Comparison of ENCODE assay signal across 8 cellular contexts in the genomic region with DNA sequence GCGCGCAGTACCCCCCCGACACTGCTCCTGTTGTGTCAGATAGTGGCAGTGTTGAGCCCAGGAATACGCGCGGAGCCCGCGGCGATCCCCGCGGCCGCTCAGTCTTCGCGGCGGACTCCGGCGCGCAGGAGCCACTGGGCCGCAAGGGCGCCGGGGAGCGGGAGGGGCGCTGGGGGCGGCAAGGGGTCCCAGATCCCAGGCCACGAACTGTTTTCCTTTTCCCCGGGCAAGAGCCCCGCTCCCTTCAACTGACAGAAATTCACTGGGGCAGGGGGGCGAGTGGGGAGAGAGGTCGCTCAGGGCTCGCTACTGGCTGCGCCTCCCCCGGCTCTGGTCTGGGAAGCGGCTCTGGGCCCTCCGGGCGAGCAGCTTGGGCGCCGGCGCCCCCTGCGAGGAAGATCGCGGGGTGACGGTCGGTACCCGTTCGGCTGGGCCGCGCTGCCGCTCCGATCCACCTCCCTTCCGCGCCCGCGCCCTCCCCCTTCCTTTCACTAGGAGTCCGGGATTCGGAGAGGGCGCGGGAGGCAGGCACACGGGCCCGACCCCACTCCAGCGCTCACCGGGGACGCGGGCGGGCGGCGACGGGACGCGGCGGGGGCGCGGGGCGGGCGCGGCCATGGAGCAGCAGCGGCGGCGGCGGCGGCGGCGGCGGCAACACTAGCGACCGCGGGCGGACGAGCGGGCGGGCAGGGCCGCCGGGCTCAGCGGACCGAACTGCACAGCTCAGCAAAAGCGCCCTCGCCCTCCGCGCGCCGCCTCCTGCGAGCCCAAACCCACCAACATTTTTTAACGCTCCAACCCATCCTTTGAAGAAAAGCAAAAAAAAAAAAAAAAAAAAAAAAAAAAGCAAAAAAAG. TPM values are rescaled to one million over a fixed set of nuclear protein-coding genes. Genes with fewer than 3 reads are reported as not detected.
A peak's percentile ranks its signal among the peaks of the same experiment; 100 is the strongest.
DNase-seq lines count a peak whose midpoint lies in the region; ATAC-seq and TF ChIP-seq lines count a peak whose summit lies in the region.

No MANE protein-coding gene starts in this region.

- no peaks in the 10 kb centered on the region for H3K9me3 ChIP-seq in MM.1S (replicated peaks; ENCODE audit: insufficient read depth, low read length)
- H3K9me3 ChIP-seq in trophoblast cell (ENCODE audit: insufficient read depth, low read depth, low read length) = no peaks in the 10 kb centered on the region
- no peaks in the 10 kb centered on the region for H3K9me3 ChIP-seq in upper lobe of left lung

- no peaks in the 10 kb centered on the region for H4K20me1 ChIP-seq in MM.1S (ENCODE audit: insufficient read depth, low read length)

- peak overlapping the region; percentile 80 for H4K8ac ChIP-seq in trophoblast cell (ENCODE audit: low read depth, low read length)

- H4K12ac ChIP-seq in trophoblast cell (ENCODE audit: low read depth, low read length) = peak overlapping the region; percentile 81

- H3K27me3 ChIP-seq in MM.1S (replicated peaks; ENCODE audit: insufficient read depth, low read length) (no peaks in the 10 kb centered on the region), trophoblast cell (ENCODE audit: insufficient read depth, low read length) (no peaks in the 10 kb centered on the region), upper lobe of left lung (peaks cover 0 to 5% (median 0%) of the 10 kb centered on the region in 4 donors)

- H4K91ac ChIP-seq in trophoblast cell (ENCODE audit: low read depth, low read length) = peak overlapping the region; percentile 72

- H3K36me3 ChIP-seq in MM.1S (replicated peaks; ENCODE audit: insufficient read depth, low read length) (no peaks in the 10 kb centered on the region), trophoblast cell (ENCODE audit: control insufficient read depth in 1 of 2, insufficient read depth in 2 of 2, low read length in 2 of 2) (no peaks in the 10 kb centered on the region), upper lobe of left lung (no peaks in the 10 kb centered on the region)

- H2BK120ac ChIP-seq in trophoblast cell (ENCODE audit: insufficient read depth, low read length, poor library complexity) = peak overlapping the region; percentile 63

- TF ChIP-seq CTCF in GM10248 (IDR thresholded peaks at IDR 0.05; ENCODE audit: control extremely low read depth, extremely low read depth, low read depth, missing control alignments) (peak; percentile 83), MM.1S (IDR thresholded peaks at IDR 0.05; ENCODE audit: low read length) (peak; percentile 63), upper lobe of left lung (IDR thresholded peaks at IDR 0.05) (peak; percentile 52 to 75 (median 68))

- POLR2A ChIA-PET in GM10248 (lab: Yijun Ruan, JAX) = interaction anchor here (0.6 to 1.2 kb wide), 2 partner anchors 81 to 116 kb away, joined by 3 to 4 read pairs; no protein-coding TSS in a partner anchor

- peak; percentile 92 to 97 for ATAC-seq in upper lobe of left lung (ENCODE audit: low FRiP score in 2 of 2)

- peak overlapping the region; percentile 69 for H3K14ac ChIP-seq in trophoblast cell (ENCODE audit: low read length)

- peak overlapping the region; percentile 71 for H3K4ac ChIP-seq in trophoblast cell (ENCODE audit: low read depth, low read length)

- TF ChIP-seq POLR2A in upper lobe of left lung (IDR thresholded peaks at IDR 0.05) = peak in 3 of 4 donors; percentile 54 to 80 (median 70)

- no CpG with 5 or more reads among the region's 102 CpGs for WGBS in trophoblast cell (ENCODE audit: extremely low coverage, insufficient coverage, insufficient read length)
- 0 to 1% methylated on average over 22 to 84 of the region's 102 CpGs for WGBS in upper lobe of left lung, 2 donors

- peaks cover 17% of the 10 kb centered on the region for H3K4me1 ChIP-seq in MM.1S (ENCODE audit: low read length)
- H3K4me1 ChIP-seq in trophoblast cell (ENCODE audit: control insufficient read depth in 1 of 2, insufficient read depth in 2 of 2, low read length in 2 of 2) = peaks cover 8 to 14% of the 10 kb centered on the region in 2 experiments
- peaks cover 3 to 37% (median 24%) of the 10 kb centered on the region in 4 donors for H3K4me1 ChIP-seq in upper lobe of left lung

- H2BK12ac ChIP-seq in trophoblast cell (ENCODE audit: low read length) = peak overlapping the region; percentile 59

- H3K79me1 ChIP-seq in trophoblast cell (ENCODE audit: low read length) = peaks cover 17% of the 10 kb centered on the region

- peak overlapping the region; percentile 76 for H3K4me3 ChIP-seq in MM.1S (ENCODE audit: low read length)
- peak overlapping the region; percentile 87 for H3K4me3 ChIP-seq in trophoblast cell (ENCODE audit: low read depth, low read length)
- peak overlapping the region; percentile 71 to 88 (median 74) for H3K4me3 ChIP-seq in upper lobe of left lung

- intact Hi-C loops in cardiac septum (cut with DNase I) = loop anchor here (2.0 to 10.0 kb wide), 2 partner anchors 208 to 706 kb away; no protein-coding TSS in a partner anchor

- H2AK5ac ChIP-seq in trophoblast cell (ENCODE audit: low read length) = no peak overlapping the region

- no peak overlapping the region for H3K23ac ChIP-seq in trophoblast cell (ENCODE audit: low read length)

- CTCF ChIA-PET in GM10248 (lab: Yijun Ruan, JAX) = interaction anchor here (0.5 to 3.1 kb wide), 24 partner anchors 9 to 706 kb away, joined by 3 to 20 read pairs (median 3); no protein-coding TSS in a partner anchor

- peaks cover 26% of the 10 kb centered on the region for H3F3A ChIP-seq in MM.1S (ENCODE audit: insufficient read depth, low read length)

- H3K4me2 ChIP-seq in MM.1S (ENCODE audit: low read depth, low read length) (peak overlapping the region; percentile 72), trophoblast cell (ENCODE audit: low read length) (peak overlapping the region; percentile 85)

- peak overlapping the region; percentile 98 for H3K9ac ChIP-seq in MM.1S (ENCODE audit: low read length)
- peak overlapping the region; percentile 87 for H3K9ac ChIP-seq in trophoblast cell (ENCODE audit: low read length)

- H2AFZ ChIP-seq in MM.1S (ENCODE audit: low read length) (no peak overlapping the region), trophoblast cell (ENCODE audit: insufficient read depth, low read length, poor library complexity) (peak overlapping the region; percentile 38)

- no peaks in the 10 kb centered on the region for H3K9me2 ChIP-seq in MM.1S (replicated peaks; ENCODE audit: insufficient read depth, low read length)

- peak overlapping the region; percentile 97 for H3K27ac ChIP-seq in MM.1S (ENCODE audit: low read length)
- H3K27ac ChIP-seq in trophoblast cell (ENCODE audit: low read depth, low read length) = peak overlapping the region; percentile 84
- H3K27ac ChIP-seq in upper lobe of left lung = peak overlapping the region; percentile 95 to 97 (median 95)

- peak in 1 of 4 donors; percentile 4 for TF ChIP-seq EP300 in upper lobe of left lung (IDR thresholded peaks at IDR 0.05)

- peak overlapping the region; percentile 82 for H3K18ac ChIP-seq in trophoblast cell (ENCODE audit: low read length)

- peak overlapping the region; percentile 47 for H2BK5ac ChIP-seq in trophoblast cell (ENCODE audit: low read depth, low read length, poor library complexity)

- DNase-seq in GM10248 (ENCODE audit: extremely low spot score) = peak; percentile 88
- peak; percentile 42 for DNase-seq in HCEC 1CT
- peak; percentile 93 for DNase-seq in MM.1S
- peak; percentile 81 for DNase-seq in SK-N-DZ (ENCODE audit: low spot score)
- DNase-seq in activated naive CD8-positive, alpha-beta T cell treated with anti-CD3 and anti-CD28 coated beads, Interleukin-2, amount 50 U/mL, for 16 hours (ENCODE audit: low read depth, low spot score) = peak; percentile 28
- DNase-seq in cardiac septum (ENCODE audit: low spot score) = peak; percentile 90
- DNase-seq in trophoblast cell = peak; percentile 82 to 89
- peak; percentile 87 to 94 for DNase-seq in upper lobe of left lung

- H3K79me2 ChIP-seq in MM.1S (ENCODE audit: low read length) = peaks cover 36% of the 10 kb centered on the region
- peaks cover 9% of the 10 kb centered on the region for H3K79me2 ChIP-seq in trophoblast cell (ENCODE audit: control insufficient read depth, insufficient read depth, low read length, poor library complexity)

RNA-seq across cellular contexts. Expression of a gene that starts 1.4 kb away (rescaled TPM):
- 3.3 and 5.3 TPM in 2 replicates for polyA plus RNA-seq in SK-N-DZ (2014; cell fraction: cytosol; rRNA removed)
- polyA plus RNA-seq in SK-N-DZ (2014; cell fraction: nucleus; rRNA removed) = 2.5 and 4.6 TPM in 2 replicates
- total RNA-seq in cardiac septum = 15.5 TPM
- polyA plus RNA-seq in trophoblast cell (2013) = 6.5 and 7.2 TPM in 2 replicates
- total RNA-seq in upper lobe of left lung = 10 to 100 TPM; 11.7 to 38.8 (median 16.6) TPM

Comparison
In these comparisons a context has a peak if more than half of its experiments do, and no peak if none do; other contexts are left out.
1. Peak in every context shown above with its lines: DNase-seq, ATAC-seq, H3K4me3 ChIP-seq and H3K27ac ChIP-seq.
2. DNase-seq: peak in every context shown above with its lines; median percentile 93 in MM.1S; 90 in upper lobe of left lung; 90 in cardiac septum; 88 in GM10248; 86 in trophoblast cell; 81 in SK-N-DZ; 42 in HCEC 1CT; 28 in activated naive CD8-positive, alpha-beta T cell treated with anti-CD3 and anti-CD28 coated beads, Interleukin-2, amount 50 U/mL, for 16 hours.